In genomic region chr19:16088351-16088984, GRCh38 we compare ENCODE assay signal across 1 cellular context.
TF ChIP-seq lines count a peak whose summit lies in the region.

No MANE protein-coding gene starts in this region.

TF ChIP-seq in HCT116, 20 proteins besides CTCF, POLR2A, EP300 and RAD21 (continued from another document):
- TF ChIP-seq ZBTB33 (IDR thresholded peaks at IDR 0.05; ENCODE audit: extremely low read depth, insufficient replicate concordance, low read length) = no peak
- TF ChIP-seq, protein P1, sequence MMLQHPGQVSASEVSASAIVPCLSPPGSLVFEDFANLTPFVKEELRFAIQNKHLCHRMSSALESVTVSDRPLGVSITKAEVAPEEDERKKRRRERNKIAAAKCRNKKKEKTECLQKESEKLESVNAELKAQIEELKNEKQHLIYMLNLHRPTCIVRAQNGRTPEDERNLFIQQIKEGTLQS (IDR thresholded peaks at IDR 0.05) = no peak
- TF ChIP-seq EZH2 (IDR thresholded peaks at IDR 0.05) = no peak
TF ChIP-seq in HCT116: peak in this region for 0.
